ENCODE assay signal across 9 cellular contexts in the genomic region with DNA sequence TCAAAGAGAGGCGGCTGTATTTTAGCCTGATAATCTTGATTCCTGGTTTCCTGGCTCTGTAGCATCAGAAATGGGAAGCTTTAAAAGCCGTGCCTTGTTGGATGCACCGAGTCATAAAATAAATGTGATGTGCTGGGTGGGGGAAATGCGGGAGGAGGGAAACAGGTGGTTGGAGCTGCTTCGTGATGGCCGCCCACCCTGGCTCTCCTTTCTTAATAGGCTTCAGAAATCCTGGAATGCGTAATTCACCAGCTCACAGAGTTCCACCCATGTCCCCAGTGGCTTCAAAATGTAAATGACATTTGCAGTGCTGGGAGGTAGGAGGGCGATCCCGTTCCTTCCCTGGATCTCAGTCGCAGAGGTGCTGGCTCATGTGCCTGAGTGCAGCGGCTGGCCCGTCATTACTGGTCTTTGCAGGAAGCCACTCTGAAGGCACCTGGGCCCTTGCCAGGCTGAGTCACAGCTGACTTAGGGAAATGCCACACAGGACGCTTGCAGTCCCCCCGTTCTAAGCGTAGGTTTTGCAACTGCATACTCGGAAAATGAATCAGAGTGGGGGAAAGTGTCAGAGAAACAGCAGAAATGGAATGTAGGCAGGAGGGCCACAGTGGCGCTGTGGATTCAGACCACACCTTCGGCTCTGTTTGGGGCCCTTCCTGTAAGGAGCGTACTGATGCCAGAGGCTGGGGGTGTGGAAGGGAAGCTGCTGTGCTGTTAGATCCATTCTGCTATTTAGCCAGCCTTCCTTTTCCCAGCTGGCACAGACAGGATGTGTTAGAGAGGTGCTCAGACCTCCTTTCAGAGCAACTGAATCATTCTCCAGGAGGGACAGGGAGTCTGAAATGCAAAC. TPM values are rescaled to one million over a fixed set of nuclear protein-coding genes. Genes with fewer than 3 reads are reported as not detected.
DNase-seq lines count a peak whose midpoint lies in the region; ATAC-seq and TF ChIP-seq lines count a peak whose summit lies in the region.
"Had no signal": no experiment of that assay in that cellular context is flagged by ENCODE, and none has a peak within 500 bp of the region (broad histone marks: within the 10 kb centered on the region; RNA-seq: fewer than 3 reads in every experiment).

No MANE protein-coding gene starts in this region.

- H3K4me3 ChIP-seq in AG09309 (ENCODE audit: control insufficient read depth, low read depth, low read length), result no peak overlapping the region
- H3K4me3 ChIP-seq in OCI-LY7 (ENCODE audit: low read depth, low read length, poor library complexity, severe bottlenecking), result no peak overlapping the region
- peak overlapping the region in 2 of 4 experiments; percentile 8 to 25 for H3K4me3 ChIP-seq in fibroblast of lung (replicated peaks in 1 of 4; ENCODE audit: control extremely low read depth in 1 of 4, insufficient read depth in 1 of 4, low read depth in 3 of 4, low read length in 4 of 4)
- H3K4me3 ChIP-seq: HAP-1 had no signal

- no peaks in the 10 kb centered on the region for H3K27me3 ChIP-seq in fibroblast of lung (ENCODE audit: control insufficient read depth, insufficient read depth, low read length)

- POLR2A ChIA-PET in OCI-LY7 (lab: Charles Lee), result interaction anchor here (0.7 to 3.3 kb wide), 7 partner anchors 8 to 61 kb away, joined by 3 to 10 read pairs (median 4); no protein-coding TSS in a partner anchor

- ATAC-seq in HG03460 (IDR thresholded peaks at IDR 0.05; ENCODE audit: unreplicated experiment), result peak; percentile 49
- ATAC-seq in activated T-cell treated with anti-CD3 and anti-CD28 coated beads, Interleukin-2, amount 50 U/mL, for 72 hours (replicated peaks in 1 of 2), result peak; percentile 78 to 81

- peaks cover 3 to 4% of the 10 kb centered on the region in 2 donors for H3K36me3 Mint-ChIP-seq in activated T-cell treated with anti-CD3 and anti-CD28 coated beads, Interleukin-2, amount 50 U/mL, for 72 hours (ENCODE audit: insufficient read depth in 2 of 2)
- no peaks in the 10 kb centered on the region for H3K36me3 Mint-ChIP-seq in neural crest cell (ENCODE audit: low read depth)

- peak overlapping the region; percentile 55 for H3K4me2 ChIP-seq in OCI-LY7 (ENCODE audit: low read length)
- H3K4me2 ChIP-seq in fibroblast of lung (ENCODE audit: extremely low read depth, insufficient read depth, low read length), result peak overlapping the region; percentile 75

- H3K36me3 ChIP-seq in OCI-LY7 (ENCODE audit: insufficient read depth, low read length) (no peaks in the 10 kb centered on the region), fibroblast of lung (ENCODE audit: control insufficient read depth, insufficient read depth, low read length) (no peaks in the 10 kb centered on the region)
- H3K36me3 ChIP-seq: HAP-1 had no signal

- H3K9ac ChIP-seq in fibroblast of lung (ENCODE audit: insufficient read depth, low read length), result peak overlapping the region; percentile 35

- peak; percentile 28 for TF ChIP-seq POLR2A in GM18951 (IDR thresholded peaks at IDR 0.05; ENCODE audit: extremely low read depth, insufficient read depth, insufficient read length)

- H3K27me3 Mint-ChIP-seq in activated T-cell treated with anti-CD3 and anti-CD28 coated beads, Interleukin-2, amount 50 U/mL, for 72 hours (ENCODE audit: low read depth), result no peaks in the 10 kb centered on the region
- H3K27me3 Mint-ChIP-seq in neural crest cell (ENCODE audit: low read depth), result no peaks in the 10 kb centered on the region

- intact Hi-C loops in OCI-LY7 (cut with micrococcal nuclease; ENCODE audit: unreplicated experiment), result no loop called here

- peak overlapping the region; percentile 92 for H3K27ac Mint-ChIP-seq in activated T-cell treated with anti-CD3 and anti-CD28 coated beads, Interleukin-2, amount 50 U/mL, for 72 hours
- H3K27ac Mint-ChIP-seq in neural crest cell (ENCODE audit: unreplicated experiment), result peak overlapping the region; percentile 23

- TF ChIP-seq CTCF in AG09309 (IDR thresholded peaks at IDR 0.05; ENCODE audit: control insufficient read depth, insufficient read depth, low read depth, low read length, missing control alignments) (no peak), OCI-LY7 (conservative IDR thresholded peaks at IDR 0.05; ENCODE audit: low read length) (no peak), fibroblast of lung (conservative IDR thresholded peaks at IDR 0.05 in 1 of 2, IDR thresholded peaks at IDR 0.05 in 1 of 2; ENCODE audit: low read depth in 1 of 2, low read length in 2 of 2) (peak in 1 of 2 donors; percentile 15), neural crest cell (conservative IDR thresholded peaks at IDR 0.05) (no peak)

- H4K20me1 ChIP-seq in OCI-LY7 (ENCODE audit: insufficient read depth, low read length) (no peaks in the 10 kb centered on the region; the same call in 1 of the 2 replicates), fibroblast of lung (ENCODE audit: control insufficient read depth, extremely low read depth, insufficient read depth, low read length) (no peaks in the 10 kb centered on the region)

- no peak overlapping the region for H2AFZ ChIP-seq in OCI-LY7 (ENCODE audit: low read length)
- H2AFZ ChIP-seq in fibroblast of lung (ENCODE audit: low read length), result no peak overlapping the region

- peak; percentile 98 for DNase-seq in AG09309 (ENCODE audit: low read depth)
- DNase-seq in OCI-LY7 (ENCODE audit: low spot score), result peak; percentile 57
- peak; percentile 90 to 94 for DNase-seq in activated T-cell treated with anti-CD3 and anti-CD28 coated beads, Interleukin-2, amount 50 U/mL, for 72 hours
- DNase-seq in fibroblast of lung (ENCODE audit: low read depth in 2 of 2), result peak; percentile 99 to 100
- no peak for DNase-seq in neural crest cell (ENCODE audit: low read depth, low spot score)
- DNase-seq in stromal cell of bone marrow (ENCODE audit: low read depth), result peak; percentile 98

- H3K9me3 Mint-ChIP-seq in activated T-cell treated with anti-CD3 and anti-CD28 coated beads, Interleukin-2, amount 50 U/mL, for 72 hours, result no peaks in the 10 kb centered on the region
- H3K9me3 Mint-ChIP-seq in neural crest cell, result no peaks in the 10 kb centered on the region

- no TSS peak for BruUV-seq in OCI-LY7 (replicated peaks; lab: Mats Ljungman, UMichigan)

- peaks cover 87% of the 10 kb centered on the region for H3K4me1 Mint-ChIP-seq in activated T-cell treated with anti-CD3 and anti-CD28 coated beads, Interleukin-2, amount 50 U/mL, for 72 hours (ENCODE audit: low read depth)
- peaks cover 36% of the 10 kb centered on the region for H3K4me1 Mint-ChIP-seq in neural crest cell

- no peaks in the 10 kb centered on the region for H3K9me3 ChIP-seq in OCI-LY7 (ENCODE audit: low read length)
- H3K9me3 ChIP-seq in fibroblast of lung (ENCODE audit: control insufficient read depth, insufficient read depth, low read depth, low read length), result no peaks in the 10 kb centered on the region
- H3K9me3 ChIP-seq: HAP-1 had no signal

- no peaks in the 10 kb centered on the region for H3K9me2 ChIP-seq in OCI-LY7 (ENCODE audit: insufficient read depth, low read length)

- no peak overlapping the region for H3K27ac ChIP-seq in OCI-LY7 (ENCODE audit: low read depth, low read length, poor library complexity, severe bottlenecking)
- H3K27ac ChIP-seq in fibroblast of lung (ENCODE audit: insufficient read depth, low read length), result peak overlapping the region; percentile 87

- CTCF ChIA-PET in OCI-LY7 (lab: Charles Lee; ENCODE audit: unreplicated experiment), result interaction anchor here (0.8 to 1.3 kb wide), 2 partner anchors 12 to 43 kb away, joined by 3 to 5 read pairs; no protein-coding TSS in a partner anchor

- in situ Hi-C loops in GM18951 (cut with MboI; ENCODE audit: low sequenced_read_pairs, unreplicated experiment), result no loop called here

- H3K4me1 ChIP-seq in OCI-LY7 (ENCODE audit: insufficient read depth, low read length, poor library complexity, severe bottlenecking), result peaks cover 77% of the 10 kb centered on the region
- peaks cover 36% of the 10 kb centered on the region for H3K4me1 ChIP-seq in fibroblast of lung (ENCODE audit: control insufficient read depth, extremely low read depth, insufficient read depth, low read length)

- peaks cover 34% of the 10 kb centered on the region; the same call in 1 of the 2 replicates for H3K79me2 ChIP-seq in OCI-LY7 (ENCODE audit: insufficient read depth, low read depth, low read length)
- peaks cover 45% of the 10 kb centered on the region for H3K79me2 ChIP-seq in fibroblast of lung (ENCODE audit: control insufficient read depth, insufficient read depth, low read length)

- peak overlapping the region; percentile 84 to 94 for H3K4me3 Mint-ChIP-seq in activated T-cell treated with anti-CD3 and anti-CD28 coated beads, Interleukin-2, amount 50 U/mL, for 72 hours
- H3K4me3 Mint-ChIP-seq in neural crest cell, result no peak overlapping the region

RNA-seq across cellular contexts. Expression of a gene that starts 37.6 kb away (rescaled TPM):
- 26.3 and 29.9 TPM in 2 replicates for total RNA-seq in OCI-LY7 (2014; rRNA removed; shearing (Covaris generic))
- total RNA-seq in OCI-LY7 (2022), result 56.4 and 67.3 TPM in 2 replicates
- total RNA-seq in activated T-cell treated with anti-CD3 and anti-CD28 coated beads, Interleukin-2, amount 50 U/mL, for 72 hours, result 10 to 100 TPM; 50.2 to 67.6 TPM
- 61.6 and 106 TPM in 2 replicates for total RNA-seq in fibroblast of lung
- 111 and 115 TPM in 2 replicates for polyA plus RNA-seq in fibroblast of lung
- polyA plus RNA-seq in fibroblast of lung (2012), result 124 and 130 TPM in 2 replicates
- polyA minus RNA-seq in fibroblast of lung (ENCODE audit: low replicate concordance), result 76.1 and 79.5 TPM in 2 replicates
- 57.1 and 58.0 TPM in 2 replicates for total RNA-seq in neural crest cell
